Comparison of ENCODE assay signal across 1 cellular context in genomic region chrX:153935326-153935851, GRCh38.
TF ChIP-seq lines count a peak whose summit lies in the region.

No MANE protein-coding gene starts in this region.

TF ChIP-seq in HCT116, 20 proteins besides CTCF, POLR2A, EP300 and RAD21 (continued from another document):
- TF ChIP-seq REST (IDR thresholded peaks at IDR 0.05; ENCODE audit: low read depth), result no peak
